Comparison of ENCODE assay signal across 15 cellular contexts in the genomic region with DNA sequence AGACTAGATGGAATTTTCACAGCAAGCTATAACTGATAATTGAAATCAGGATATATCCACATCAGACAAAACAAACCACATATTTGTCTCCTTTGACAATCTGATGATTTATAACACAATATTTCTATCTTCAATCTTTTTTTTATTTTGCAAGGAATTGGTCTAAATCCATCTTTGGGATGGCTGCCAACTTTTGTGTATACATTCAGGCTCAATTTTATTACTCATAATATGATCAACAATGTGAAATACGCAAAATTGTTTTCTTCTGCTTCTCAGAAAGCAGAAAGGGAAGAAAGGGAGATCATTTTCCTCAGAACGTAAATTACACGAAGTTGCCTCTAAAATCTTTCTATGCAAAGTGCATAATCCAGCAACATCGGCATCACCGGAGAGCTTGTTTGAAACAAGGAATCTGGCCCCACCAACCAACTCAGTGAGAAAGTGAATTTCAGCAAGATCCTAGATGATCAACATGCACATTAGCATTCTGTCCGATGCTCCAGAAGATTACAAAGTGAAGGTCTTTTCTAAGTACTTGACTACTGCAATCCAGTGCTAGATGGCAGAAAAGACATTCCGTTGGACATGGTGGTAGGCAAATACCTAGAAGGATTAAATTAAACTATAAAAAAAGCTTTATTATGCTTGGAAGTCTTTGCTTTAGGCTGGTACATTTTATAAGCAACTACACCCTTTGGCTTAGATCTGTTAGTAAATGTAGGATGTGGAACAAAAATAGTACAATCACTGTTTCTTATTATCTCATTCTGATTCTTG.
DNase-seq lines count a peak whose midpoint lies in the region; ATAC-seq and TF ChIP-seq lines count a peak whose summit lies in the region.
"Had no signal": no experiment of that assay in that cellular context is flagged by ENCODE, and none has a peak within 500 bp of the region (broad histone marks: within the 10 kb centered on the region; RNA-seq: fewer than 3 reads in every experiment).

No MANE protein-coding gene starts in this region.

- H3K9ac ChIP-seq in adipocyte (ENCODE audit: low read length), result peak overlapping the region; percentile 49
- no peak overlapping the region for H3K9ac ChIP-seq in smooth muscle cell (ENCODE audit: low read depth)

- 85% methylated on average over 7 of the region's 7 CpGs for WGBS in smooth muscle cell (ENCODE audit: low lambda C conversion rate)

- TF ChIP-seq CTCF in smooth muscle cell (IDR thresholded peaks at IDR 0.05; ENCODE audit: borderline replicate concordance, insufficient read depth, poor library complexity, severe bottlenecking), result no peak

- H3K4me3 ChIP-seq in adipocyte (ENCODE audit: low read length), result peak overlapping the region; percentile 39
- H3K4me3 ChIP-seq in smooth muscle cell, result no peak overlapping the region

- no peak for ATAC-seq in GM18511 (IDR thresholded peaks at IDR 0.05; ENCODE audit: unreplicated experiment)
- ATAC-seq: stimulated activated memory B cell treated with anti-CD40 and anti-IgM and Interleukin-4, amounts not matched to agents 10 μg/mL and 1 μg/mL and 100 μg/mL, for 72 hours had no signal

- peak overlapping the region; percentile 66 for H3K27ac ChIP-seq in smooth muscle cell (ENCODE audit: low read depth)

- in situ Hi-C loops in ACHN (cut with HindIII; ENCODE audit: low pct_ligation_motif_present, low pct_unique_long_range_greater_than_20kb, low sequenced_read_pairs), result no loop called here

- H3K27me3 ChIP-seq in adipocyte (replicated peaks; ENCODE audit: control insufficient read depth, insufficient read depth, low read length), result no peaks in the 10 kb centered on the region
- no peaks in the 10 kb centered on the region for H3K27me3 ChIP-seq in smooth muscle cell (ENCODE audit: low read depth)

- DNase-seq in EL (peak; percentile 16), adipocyte (ENCODE audit: low read depth) (peak; percentile 67), fibroblast of the conjunctiva (ENCODE audit: low read depth) (peak; percentile 76), smooth muscle cell (lab: John Stamatoyannopoulos, UW; ENCODE audit: unreplicated experiment) (no peak), SIG-M5 (lab: John Stamatoyannopoulos, UW) (no peak), DMS153 treated with DMSO at 0.1 percent for 48 hours (lab: John Stamatoyannopoulos, UW; ENCODE audit: unreplicated experiment) (no peak), ACHN (no peak)
- DNase-seq: activated CD4-positive, alpha-beta T cell treated with anti-CD3 and anti-CD28 coated beads, Interleukin-2, amount 50 U/mL, for 1 hour; CD4-positive, alpha-beta T cell; GDM1; NCI-H1105; posterior cingulate gyrus; stimulated activated CD4-positive, alpha-beta T cell treated with anti-CD3 and anti-CD28 coated beads, Interleukin-4, amount 100 ng/mL, for 1 hour had no signal

- no peak overlapping the region for H3K4me2 ChIP-seq in smooth muscle cell

- no peaks in the 10 kb centered on the region for H3K36me3 ChIP-seq in adipocyte (ENCODE audit: control insufficient read depth, insufficient read depth, low read length, severe bottlenecking)
- no peaks in the 10 kb centered on the region for H3K36me3 ChIP-seq in smooth muscle cell (ENCODE audit: low read depth)

- peaks cover 3% of the 10 kb centered on the region for H3F3A ChIP-seq in smooth muscle cell (ENCODE audit: low read depth)

- no peaks in the 10 kb centered on the region for H3K79me2 ChIP-seq in smooth muscle cell (ENCODE audit: low read depth)

- H3K9me3 ChIP-seq in adipocyte (ENCODE audit: control insufficient read depth, low read length), result no peaks in the 10 kb centered on the region
- H3K9me3 ChIP-seq in smooth muscle cell (replicated peaks; ENCODE audit: low read depth), result no peaks in the 10 kb centered on the region

- H4K20me1 ChIP-seq in smooth muscle cell (ENCODE audit: low read depth), result no peaks in the 10 kb centered on the region

- no peak overlapping the region for H2AFZ ChIP-seq in smooth muscle cell (ENCODE audit: low read depth)

- H3K4me1 ChIP-seq in adipocyte (ENCODE audit: control insufficient read depth, insufficient read depth, low read length) (peaks cover 34% of the 10 kb centered on the region), smooth muscle cell (ENCODE audit: low read depth) (peaks cover 4% of the 10 kb centered on the region)

Comparison
In these comparisons a context has a peak if more than half of its experiments do, and no peak if none do; other contexts are left out.
1. DNase-seq: peak in EL (single experiment), adipocyte (single experiment) and fibroblast of the conjunctiva (single experiment); none in smooth muscle cell (single experiment), SIG-M5 (single experiment), DMS153 treated with DMSO at 0.1 percent for 48 hours (single experiment) and ACHN (single experiment).